In genomic region chr3:173893835-173894234, GRCh38 we compare ENCODE assay signal across 22 cellular contexts.
"Had no signal": no experiment of that assay in that cellular context is flagged by ENCODE, and none has a peak within 500 bp of the region (broad histone marks: within the 10 kb centered on the region; RNA-seq: fewer than 3 reads in every experiment).

No MANE protein-coding gene starts in this region.

- H3K9me3 Mint-ChIP-seq: activated T-cell treated with anti-CD3 and anti-CD28 coated beads, Interleukin-2, amount 50 U/mL, for 24 hours; activated T-helper 1 cell treated with anti-CD3 and anti-CD28 coated beads, Interleukin-12 subunit alpha, Interleukin-12 subunit beta, Interleukin-2, Interleukin-4 antibody, amounts not matched to agents 30 ng/mL and 10 ng/mL and 1 ng/mL, durations not matched to agents 14 hours and 24 hours and 36 hours; WTC11 had no signal

- H3K27ac ChIP-seq: ascending aorta, body of pancreas, SJSA1 had no signal

- H3K4me3 Mint-ChIP-seq: activated CD8-positive, alpha-beta memory T cell treated with anti-CD3 and anti-CD28 coated beads, Interleukin-2, amount 10 ng/mL, durations not matched to agents 7 days and 5 days; activated naive CD4-positive, alpha-beta T cell treated with anti-CD3 and anti-CD28 coated beads, Interleukin-2, amount 50 U/mL, for 24 hours; activated T-cell treated with anti-CD3 and anti-CD28 coated beads, Interleukin-2, amount 50 U/mL, for 24 hours; activated T-helper 1 cell treated with anti-CD3 and anti-CD28 coated beads, Interleukin-12 subunit alpha, Interleukin-12 subunit beta, Interleukin-2, Interleukin-4 antibody, amounts not matched to agents 30 ng/mL and 10 ng/mL and 1 ng/mL, durations not matched to agents 14 hours and 24 hours and 36 hours; WTC11 had no signal

- H3K27me3 ChIP-seq: ascending aorta, body of pancreas, SJSA1 had no signal

- H3K9me3 ChIP-seq: ascending aorta, body of pancreas, SJSA1 had no signal

- H3K36me3 ChIP-seq: ascending aorta, SJSA1 had no signal

- H3K27ac Mint-ChIP-seq: activated CD8-positive, alpha-beta memory T cell treated with anti-CD3 and anti-CD28 coated beads, Interleukin-2, amount 10 ng/mL, durations not matched to agents 7 days and 5 days; activated naive CD4-positive, alpha-beta T cell treated with anti-CD3 and anti-CD28 coated beads, Interleukin-2, amount 50 U/mL, for 24 hours; activated T-cell treated with anti-CD3 and anti-CD28 coated beads, Interleukin-2, amount 50 U/mL, for 24 hours; activated T-helper 1 cell treated with anti-CD3 and anti-CD28 coated beads, Interleukin-12 subunit alpha, Interleukin-12 subunit beta, Interleukin-2, Interleukin-4 antibody, amounts not matched to agents 30 ng/mL and 10 ng/mL and 1 ng/mL, durations not matched to agents 14 hours and 24 hours and 36 hours; WTC11 had no signal

- H3K4me1 ChIP-seq: ascending aorta, body of pancreas, SJSA1 had no signal

- H3K4me3 ChIP-seq: ascending aorta, body of pancreas, SJSA1 had no signal

- DNase-seq: activated CD4-positive, alpha-beta T cell treated with anti-CD3 and anti-CD28 coated beads for 48 hours; activated CD4-positive, alpha-beta T cell treated with anti-CD3 and anti-CD28 coated beads, Interleukin-2, amount 50 U/mL, for 4 hours; activated CD4-positive, CD25-positive, alpha-beta regulatory T cell treated with anti-CD3 and anti-CD28 coated beads, Interleukin-2, amount 50 U/mL, for 72 hours; activated CD8-positive, alpha-beta memory T cell treated with anti-CD3 and anti-CD28 coated beads, Interleukin-2, amount 10 ng/mL, durations not matched to agents 7 days and 5 days; activated effector memory CD4-positive, alpha-beta T cell treated with Interleukin-2 at 50 U/mL for 16 hours; activated naive CD4-positive, alpha-beta T cell; activated T-cell treated with anti-CD3 and anti-CD28 coated beads, Interleukin-2, amount 50 U/mL, for 24 hours; body of pancreas; central memory CD4-positive, alpha-beta T cell; Karpas-422; NCI-H1436; NCI-H1694 treated with DMSO at 0.1 percent for 48 hours; NCI-H2081; NCI-H69; NK-92 treated with Interleukin-12 subunit alpha and Interleukin-12 subunit beta, amount 100 ng/mL, for 24 hours; SW 1271 had no signal

- ATAC-seq: activated CD8-positive, alpha-beta memory T cell treated with anti-CD3 and anti-CD28 coated beads, Interleukin-2, amount 10 ng/mL, durations not matched to agents 7 days and 5 days; body of pancreas; Right ventricle myocardium inferior; WTC11 had no signal

- H3K36me3 Mint-ChIP-seq: activated CD8-positive, alpha-beta memory T cell treated with anti-CD3 and anti-CD28 coated beads, Interleukin-2, amount 10 ng/mL, durations not matched to agents 7 days and 5 days; activated naive CD4-positive, alpha-beta T cell treated with anti-CD3 and anti-CD28 coated beads, Interleukin-2, amount 50 U/mL, for 24 hours; WTC11 had no signal

- H3K4me1 Mint-ChIP-seq: activated CD8-positive, alpha-beta memory T cell treated with anti-CD3 and anti-CD28 coated beads, Interleukin-2, amount 10 ng/mL, durations not matched to agents 7 days and 5 days; activated naive CD4-positive, alpha-beta T cell treated with anti-CD3 and anti-CD28 coated beads, Interleukin-2, amount 50 U/mL, for 24 hours had no signal

- H3K27me3 Mint-ChIP-seq: activated CD8-positive, alpha-beta memory T cell treated with anti-CD3 and anti-CD28 coated beads, Interleukin-2, amount 10 ng/mL, durations not matched to agents 7 days and 5 days; activated naive CD4-positive, alpha-beta T cell treated with anti-CD3 and anti-CD28 coated beads, Interleukin-2, amount 50 U/mL, for 24 hours; activated T-cell treated with anti-CD3 and anti-CD28 coated beads, Interleukin-2, amount 50 U/mL, for 24 hours had no signal
